In genomic region chr3:100335137-100335833, GRCh38 we compare ENCODE assay signal across 8 cellular contexts. TPM values are rescaled to one million over a fixed set of nuclear protein-coding genes. Genes with fewer than 3 reads are reported as not detected.
A peak's percentile ranks its signal among the peaks of the same experiment; 100 is the strongest.
DNase-seq lines count a peak whose midpoint lies in the region; ATAC-seq and TF ChIP-seq lines count a peak whose summit lies in the region.

No MANE protein-coding gene starts in this region.

- H3K36me3 Mint-ChIP-seq in activated naive CD8-positive, alpha-beta T cell treated with anti-CD3 and anti-CD28 coated beads for 36 hours = peaks cover 20% of the 10 kb centered on the region

- peak; percentile 7 for DNase-seq in activated naive CD4-positive, alpha-beta T cell treated with Interleukin-2 at 50 U/mL for 16 hours
- DNase-seq in activated naive CD4-positive, alpha-beta T cell (lab: John Stamatoyannopoulos, UW) = no peak
- DNase-seq in NCI-H82 (lab: John Stamatoyannopoulos, UW) (peak; percentile 90), hepatic stellate cell (ENCODE audit: low spot score) (peak; percentile 22), sigmoid colon (no peak), mesenteric fat pad (ENCODE audit: low spot score) (no peak)
- peak; percentile 34 for DNase-seq in activated naive CD8-positive, alpha-beta T cell treated with anti-CD3 and anti-CD28 coated beads for 36 hours

- TF ChIP-seq CTCF in sigmoid colon (IDR thresholded peaks at IDR 0.05) = no peak

- peaks cover 0 to 17% (median 8%) of the 10 kb centered on the region in 4 donors for H3K4me1 ChIP-seq in sigmoid colon

- peak overlapping the region; percentile 98 for H3K27ac Mint-ChIP-seq in activated naive CD8-positive, alpha-beta T cell treated with anti-CD3 and anti-CD28 coated beads for 36 hours

- peak overlapping the region; percentile 77 to 86 (median 84) for H3K27ac ChIP-seq in sigmoid colon

- no peak for TF ChIP-seq POLR2A in sigmoid colon (IDR thresholded peaks at IDR 0.05)

- peak; percentile 45 for ATAC-seq in HG02852 (IDR thresholded peaks at IDR 0.05; ENCODE audit: unreplicated experiment)

- peak overlapping the region; percentile 100 for H3K4me3 Mint-ChIP-seq in activated naive CD8-positive, alpha-beta T cell treated with anti-CD3 and anti-CD28 coated beads for 36 hours

- no peak for TF ChIP-seq EP300 in sigmoid colon (IDR thresholded peaks at IDR 0.05)

- no peaks in the 10 kb centered on the region for H3K27me3 Mint-ChIP-seq in activated naive CD8-positive, alpha-beta T cell treated with anti-CD3 and anti-CD28 coated beads for 36 hours

- 43 to 56% methylated on average over 20 of the region's 20 CpGs for WGBS in sigmoid colon, 2 donors

- H3K9me3 ChIP-seq in sigmoid colon = no peaks in the 10 kb centered on the region

- peaks cover 0 to 14% (median 3%) of the 10 kb centered on the region in 4 donors for H3K36me3 ChIP-seq in sigmoid colon

- no peaks in the 10 kb centered on the region for H3K27me3 ChIP-seq in sigmoid colon

- peaks cover 21% of the 10 kb centered on the region for H3K4me1 Mint-ChIP-seq in activated naive CD8-positive, alpha-beta T cell treated with anti-CD3 and anti-CD28 coated beads for 36 hours

- intact Hi-C loops in sigmoid colon (cut with DNase I) = loop anchor here (10.0 kb wide), 1 partner anchor 500 kb away; no protein-coding TSS in a partner anchor

- H3K9me3 Mint-ChIP-seq in activated naive CD8-positive, alpha-beta T cell treated with anti-CD3 and anti-CD28 coated beads for 36 hours = no peaks in the 10 kb centered on the region

- peak overlapping the region; percentile 59 to 74 (median 68) for H3K4me3 ChIP-seq in sigmoid colon

RNA-seq across cellular contexts. Expression of gene NIT2, which starts 0.7 kb away (rescaled TPM):
- 10 to 100 TPM; 75.7 to 81.6 TPM for total RNA-seq in activated naive CD8-positive, alpha-beta T cell treated with anti-CD3 and anti-CD28 coated beads for 36 hours
- 10 to 100 TPM; 17.5 to 28.2 (median 23.6) TPM for total RNA-seq in sigmoid colon
- 10 to 100 TPM; 12.0 to 22.0 (median 18.6) TPM for polyA plus RNA-seq in sigmoid colon
- total RNA-seq in mesenteric fat pad = 56.7 TPM

Comparison
In these comparisons a context has a peak if more than half of its experiments do, and no peak if none do; other contexts are left out.
1. DNase-seq: peak in activated naive CD4-positive, alpha-beta T cell treated with Interleukin-2 at 50 U/mL for 16 hours (single experiment), NCI-H82 (single experiment), activated naive CD8-positive, alpha-beta T cell treated with anti-CD3 and anti-CD28 coated beads for 36 hours (single experiment) and hepatic stellate cell (single experiment); none in activated naive CD4-positive, alpha-beta T cell (0 of 4), sigmoid colon (single experiment) and mesenteric fat pad (single experiment).